In genomic region chr2:1045109-1045508, GRCh38 we compare ENCODE assay signal across 19 cellular contexts.
A peak's percentile ranks its signal among the peaks of the same experiment; 100 is the strongest.
DNase-seq lines count a peak whose midpoint lies in the region; ATAC-seq, FAIRE-seq and TF ChIP-seq lines count a peak whose summit lies in the region.
"Had no signal": no experiment of that assay in that cellular context is flagged by ENCODE, and none has a peak within 500 bp of the region (broad histone marks: within the 10 kb centered on the region; RNA-seq: fewer than 3 reads in every experiment).

No MANE protein-coding gene starts in this region.

- CTCF ChIA-PET in activated CD8-positive, alpha-beta memory T cell treated with anti-CD3 and anti-CD28 coated beads, Interleukin-2, amount 10 ng/mL, durations not matched to agents 7 days and 5 days (lab: Charles Lee) = no interaction called here
- CTCF ChIA-PET in GM12878 (lab: Yijun Ruan, JAX) = no interaction called here

- POLR2A ChIA-PET in GM12878 (lab: Charles Lee) = interaction anchor here (0.6 kb wide), 1 partner anchor 660 kb away, joined by 3 read pairs; no protein-coding TSS in a partner anchor

- SMC1A ChIA-PET in GM12878 (lab: Charles Lee; ENCODE audit: uncharacterized antibody, unreplicated experiment) = no interaction called here

- no peak overlapping the region for H3K9ac ChIP-seq in GM12878 (ENCODE audit: control insufficient read depth, insufficient read depth, low read length)

- in situ Hi-C loops in GM12878 (cut with MboI) = no loop called here

- H3K4me2 ChIP-seq in GM12878 (ENCODE audit: control insufficient read depth, insufficient read depth) = no peak overlapping the region

- FAIRE-seq in GM12878 (lab: Jason Lieb, UNC) = no peak
- FAIRE-seq: endothelial cell of umbilical vein had no signal

- no peaks in the 10 kb centered on the region for H3K27me3 ChIP-seq in GM12878 (replicated peaks in 1 of 2; ENCODE audit: control insufficient read depth in 2 of 2, insufficient read depth in 2 of 2, low read length in 1 of 2)
- H3K27me3 ChIP-seq: gastrocnemius medialis, SJCRH30 had no signal

- peaks cover 13% of the 10 kb centered on the region for H3K36me3 Mint-ChIP-seq in activated CD8-positive, alpha-beta memory T cell treated with anti-CD3 and anti-CD28 coated beads, Interleukin-2, amount 10 ng/mL, durations not matched to agents 7 days and 5 days
- no peaks in the 10 kb centered on the region for H3K36me3 Mint-ChIP-seq in progenitor cell of endocrine pancreas (ENCODE audit: insufficient read depth)

- no peaks in the 10 kb centered on the region for H3K36me3 ChIP-seq in GM12878 (ENCODE audit: control insufficient read depth in 2 of 2, insufficient read depth in 2 of 2, low read length in 1 of 2)
- H3K36me3 ChIP-seq: gastrocnemius medialis, prostate gland, SJCRH30 had no signal

- no peak for TF ChIP-seq EP300 in GM12878 (IDR thresholded peaks at IDR 0.05; ENCODE audit: borderline replicate concordance in 1 of 2, control insufficient read depth in 1 of 2, low read depth in 2 of 2, low read length in 2 of 2)

- H3K4me3 Mint-ChIP-seq in activated CD8-positive, alpha-beta memory T cell treated with anti-CD3 and anti-CD28 coated beads, Interleukin-2, amount 10 ng/mL, durations not matched to agents 7 days and 5 days = no peak overlapping the region
- no peak overlapping the region for H3K4me3 Mint-ChIP-seq in progenitor cell of endocrine pancreas (ENCODE audit: low read depth)
- H3K4me3 Mint-ChIP-seq: activated T-cell treated with anti-CD3 and anti-CD28 coated beads, Interleukin-2, amount 50 U/mL, for 72 hours; naive B cell had no signal

- peaks cover 3% of the 10 kb centered on the region; the same call in 2 of the 3 replicates for H3K9me3 ChIP-seq in GM12878 (replicated peaks; ENCODE audit: control insufficient read depth, insufficient read depth, low read length)
- H3K9me3 ChIP-seq: gastrocnemius medialis, prostate gland, SJCRH30 had no signal

- no peak for TF ChIP-seq RAD21 in GM12878 (IDR thresholded peaks at IDR 0.05; ENCODE audit: insufficient read depth, low read depth, low read length)

- peak overlapping the region; percentile 4 for H3K27ac Mint-ChIP-seq in activated CD8-positive, alpha-beta memory T cell treated with anti-CD3 and anti-CD28 coated beads, Interleukin-2, amount 10 ng/mL, durations not matched to agents 7 days and 5 days
- no peak overlapping the region for H3K27ac Mint-ChIP-seq in progenitor cell of endocrine pancreas
- H3K27ac Mint-ChIP-seq: activated T-cell treated with anti-CD3 and anti-CD28 coated beads, Interleukin-2, amount 50 U/mL, for 72 hours; naive B cell had no signal

- no TSS peak for BruUV-seq in GM12878 (replicated peaks; lab: Mats Ljungman, UMichigan)

- intact Hi-C loops in GM12878 (cut with micrococcal nuclease; ENCODE audit: unreplicated experiment) = no loop called here

- H3K4me3 ChIP-seq in GM12878 (no peak overlapping the region), coronary artery (no peak overlapping the region)
- H3K4me3 ChIP-seq: gastrocnemius medialis, prostate gland, SJCRH30 had no signal

- peaks cover 3% of the 10 kb centered on the region for H3K9me3 Mint-ChIP-seq in activated CD8-positive, alpha-beta memory T cell treated with anti-CD3 and anti-CD28 coated beads, Interleukin-2, amount 10 ng/mL, durations not matched to agents 7 days and 5 days (ENCODE audit: low read depth)
- H3K9me3 Mint-ChIP-seq in progenitor cell of endocrine pancreas (ENCODE audit: low read depth) = peaks cover 41% of the 10 kb centered on the region

- H4K20me1 ChIP-seq in GM12878 (ENCODE audit: control insufficient read depth, insufficient read depth) = no peaks in the 10 kb centered on the region

- no peak for ATAC-seq in activated CD8-positive, alpha-beta memory T cell treated with anti-CD3 and anti-CD28 coated beads, Interleukin-2, amount 10 ng/mL, durations not matched to agents 7 days and 5 days
- ATAC-seq in GM21723 (IDR thresholded peaks at IDR 0.05; ENCODE audit: unreplicated experiment) = peak; percentile 93
- ATAC-seq in HG03159 (IDR thresholded peaks at IDR 0.05; ENCODE audit: unreplicated experiment) = peak; percentile 75
- no peak for ATAC-seq in GM12878
- ATAC-seq: activated T-cell treated with anti-CD3 and anti-CD28 coated beads, Interleukin-2, amount 50 U/mL, for 72 hours; gastrocnemius medialis had no signal

- H2AFZ ChIP-seq in GM12878 (ENCODE audit: control insufficient read depth, low read depth, low read length) = no peak overlapping the region

- WGBS in GM12878 (ENCODE audit: insufficient coverage, insufficient replicate concordance, low lambda C conversion rate, missing lambda C conversion rate) = 0% methylated on average over 1 of the region's 1 CpG

- peaks cover 15% of the 10 kb centered on the region for H3K4me1 Mint-ChIP-seq in activated CD8-positive, alpha-beta memory T cell treated with anti-CD3 and anti-CD28 coated beads, Interleukin-2, amount 10 ng/mL, durations not matched to agents 7 days and 5 days
- H3K4me1 Mint-ChIP-seq in progenitor cell of endocrine pancreas (ENCODE audit: low read depth) = peaks cover 4% of the 10 kb centered on the region
- H3K4me1 Mint-ChIP-seq: naive B cell had no signal

- RAD21 ChIA-PET in GM12878 (lab: Charles Lee; ENCODE audit: unreplicated experiment) = no interaction called here

- no peaks in the 10 kb centered on the region for H3K79me2 ChIP-seq in GM12878 (ENCODE audit: control insufficient read depth, insufficient read depth, low read length)

- H3K27me3 Mint-ChIP-seq in activated CD8-positive, alpha-beta memory T cell treated with anti-CD3 and anti-CD28 coated beads, Interleukin-2, amount 10 ng/mL, durations not matched to agents 7 days and 5 days = no peaks in the 10 kb centered on the region
- no peaks in the 10 kb centered on the region for H3K27me3 Mint-ChIP-seq in progenitor cell of endocrine pancreas

- H3K27ac ChIP-seq in GM12878 (ENCODE audit: control insufficient read depth, insufficient read depth) (no peak overlapping the region), coronary artery (no peak overlapping the region)
- H3K27ac ChIP-seq: 22Rv1, C4-2B, gastrocnemius medialis, prostate gland, SJCRH30 had no signal

- no peaks in the 10 kb centered on the region for H3K4me1 ChIP-seq in GM12878 (ENCODE audit: control insufficient read depth, insufficient read depth, low read length)
- H3K4me1 ChIP-seq: gastrocnemius medialis, prostate gland, SJCRH30 had no signal

- no peak for DNase-seq in activated CD8-positive, alpha-beta memory T cell treated with anti-CD3 and anti-CD28 coated beads, Interleukin-2, amount 10 ng/mL, durations not matched to agents 7 days and 5 days
- no peak for DNase-seq in activated CD8-positive, alpha-beta memory T cell treated with anti-CD3 and anti-CD28 coated beads for 24 hours
- DNase-seq in GM12878 (ENCODE audit: low read depth, low spot score) (no peak), progenitor cell of endocrine pancreas (ENCODE audit: low spot score, unreplicated experiment) (no peak), coronary artery (ENCODE audit: low spot score) (no peak)
- no peak for DNase-seq in activated effector memory CD4-positive, alpha-beta T cell treated with anti-CD3 and anti-CD28 coated beads, Interleukin-2, amount 50 U/mL, for 16 hours
- DNase-seq: activated CD4-positive, alpha-beta T cell treated with anti-CD3 and anti-CD28 coated beads for 4 hours; activated T-cell treated with anti-CD3 and anti-CD28 coated beads, Interleukin-2, amount 50 U/mL, for 72 hours; gastrocnemius medialis; naive B cell; NCI-H1436; SJCRH30; T-helper 9 cell had no signal

- no peak for TF ChIP-seq POLR2A in GM12878 (IDR thresholded peaks at IDR 0.05; ENCODE audit: low read depth, low read length)

- TF ChIP-seq CTCF in GM12878 (IDR thresholded peaks at IDR 0.05 in 2 of 3, conservative IDR thresholded peaks at IDR 0.05 in 1 of 3; ENCODE audit: control insufficient read depth in 2 of 3, extremely low read depth in 1 of 3, insufficient read depth in 1 of 3, low read depth in 3 of 3, low read length in 3 of 3) = no peak
- no peak for TF ChIP-seq CTCF in progenitor cell of endocrine pancreas (IDR thresholded peaks at IDR 0.05; ENCODE audit: unreplicated experiment)
- no peak for TF ChIP-seq CTCF in coronary artery (IDR thresholded peaks at IDR 0.05)

TF ChIP-seq in GM12878, 131 proteins besides CTCF, POLR2A, EP300 and RAD21:
- peak; percentile 15; the same call in 1 of the 2 replicates for TF ChIP-seq RUNX3 (IDR thresholded peaks at IDR 0.05; ENCODE audit: low read length)
- TF ChIP-seq, protein P1, sequence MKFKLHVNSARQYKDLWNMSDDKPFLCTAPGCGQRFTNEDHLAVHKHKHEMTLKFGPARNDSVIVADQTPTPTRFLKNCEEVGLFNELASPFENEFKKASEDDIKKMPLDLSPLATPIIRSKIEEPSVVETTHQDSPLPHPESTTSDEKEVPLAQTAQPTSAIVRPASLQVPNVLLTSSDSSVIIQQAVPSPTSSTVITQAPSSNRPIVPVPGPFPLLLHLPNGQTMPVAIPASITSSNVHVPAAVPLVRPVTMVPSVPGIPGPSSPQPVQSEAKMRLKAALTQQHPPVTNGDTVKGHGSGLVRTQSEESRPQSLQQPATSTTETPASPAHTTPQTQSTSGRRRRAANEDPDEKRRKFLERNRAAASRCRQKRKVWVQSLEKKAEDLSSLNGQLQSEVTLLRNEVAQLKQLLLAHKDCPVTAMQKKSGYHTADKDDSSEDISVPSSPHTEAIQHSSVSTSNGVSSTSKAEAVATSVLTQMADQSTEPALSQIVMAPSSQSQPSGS (IDR thresholded peaks at IDR 0.05; ENCODE audit: low read length) = peak; percentile 24; the same call in 1 of the 2 replicates
- TF ChIP-seq HSF1 (IDR thresholded peaks at IDR 0.05; ENCODE audit: low read depth, low read length) = no peak
TF ChIP-seq in GM12878: peak in this region for 2.

Comparison
In these comparisons a context has a peak if more than half of its experiments do, and no peak if none do; other contexts are left out.
1. ATAC-seq: peak in GM21723 (single experiment) and HG03159 (single experiment); none in activated CD8-positive, alpha-beta memory T cell treated with anti-CD3 and anti-CD28 coated beads, Interleukin-2, amount 10 ng/mL, durations not matched to agents 7 days and 5 days (single experiment) and GM12878 (single experiment).